ENCODE assay signal across 8 cellular contexts in the genomic region with DNA sequence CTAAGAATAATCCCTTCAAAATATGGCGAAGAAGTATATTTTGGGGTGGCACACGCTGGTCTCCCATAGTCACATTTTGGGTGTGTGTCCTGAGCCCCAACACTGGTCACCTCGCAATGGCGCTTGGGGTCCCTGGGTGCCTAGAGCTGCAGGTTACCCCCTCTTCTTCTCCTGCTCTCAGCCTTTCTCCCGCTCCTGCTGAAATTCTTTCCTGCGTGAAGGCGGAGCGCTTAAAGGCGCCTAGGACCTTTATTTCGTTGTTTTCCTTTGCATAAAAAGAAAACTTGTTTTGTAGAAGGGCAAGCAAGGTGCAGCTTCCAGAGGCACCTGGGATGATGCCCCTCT. TPM values are rescaled to one million over a fixed set of nuclear protein-coding genes. Genes with fewer than 3 reads are reported as not detected.
DNase-seq lines count a peak whose midpoint lies in the region; ATAC-seq and TF ChIP-seq lines count a peak whose summit lies in the region.

No MANE protein-coding gene starts in this region.

- peaks cover 0 to 2% (median 0%) of the 10 kb centered on the region in 7 donors for H3K9me3 Mint-ChIP-seq in CD4-positive, CD25-positive, alpha-beta regulatory T cell
- peaks cover 3% of the 10 kb centered on the region for H3K9me3 Mint-ChIP-seq in neural progenitor cell

- peak overlapping the region; percentile 90 to 98 (median 97) for H3K27ac Mint-ChIP-seq in CD4-positive, CD25-positive, alpha-beta regulatory T cell
- H3K27ac Mint-ChIP-seq in neural progenitor cell: no peak overlapping the region

- ATAC-seq in CD4-positive, CD25-positive, alpha-beta regulatory T cell (ENCODE audit: low read depth in 2 of 2): no peak
- no peak for ATAC-seq in HG02623 (IDR thresholded peaks at IDR 0.05; ENCODE audit: unreplicated experiment)
- ATAC-seq in HG03025 (IDR thresholded peaks at IDR 0.05; ENCODE audit: low FRiP score, unreplicated experiment): no peak

- peaks cover 3 to 78% (median 36%) of the 10 kb centered on the region in 4 donors for H3K4me1 Mint-ChIP-seq in CD4-positive, CD25-positive, alpha-beta regulatory T cell
- H3K4me1 Mint-ChIP-seq in neural progenitor cell: peaks cover 6% of the 10 kb centered on the region

- TF ChIP-seq CTCF in dorsolateral prefrontal cortex (IDR thresholded peaks at IDR 0.05 in 54 of 56, conservative IDR thresholded peaks at IDR 0.05 in 2 of 56; ENCODE audit: low read depth in 1 of 56, partially characterized antibody in 56 of 56): no peak
- TF ChIP-seq CTCF in neural progenitor cell (IDR thresholded peaks at IDR 0.05): no peak
- TF ChIP-seq CTCF in GM13977 (IDR thresholded peaks at IDR 0.05; ENCODE audit: extremely low read depth, insufficient read depth, missing control alignments): no peak

- DNase-seq in CD4-positive, CD25-positive, alpha-beta regulatory T cell: no peak
- DNase-seq in Karpas-422: no peak
- DNase-seq in dorsolateral prefrontal cortex: no peak
- no peak for DNase-seq in neural progenitor cell (ENCODE audit: low spot score)
- no peak for DNase-seq in GM13977 (ENCODE audit: low spot score)
- no peak for DNase-seq in pons (ENCODE audit: low spot score)

- H3K4me2 ChIP-seq in Karpas-422 (ENCODE audit: low read depth, low read length, poor library complexity, severe bottlenecking) (peak overlapping the region; percentile 86), neural progenitor cell (peak overlapping the region; percentile 79)

- peak overlapping the region; percentile 80 for H3K4me3 ChIP-seq in CD4-positive, CD25-positive, alpha-beta regulatory T cell (ENCODE audit: low read depth, low read length)
- H3K4me3 ChIP-seq in Karpas-422 (ENCODE audit: low read length) (peak overlapping the region; percentile 80), dorsolateral prefrontal cortex (peak overlapping the region; percentile 31 to 70 (median 58)), neural progenitor cell (peak overlapping the region; percentile 59)

- peak overlapping the region; percentile 94 for H3K9ac ChIP-seq in Karpas-422 (ENCODE audit: low read length)
- H3K9ac ChIP-seq in neural progenitor cell: no peak overlapping the region

- no peaks in the 10 kb centered on the region for H3K36me3 ChIP-seq in CD4-positive, CD25-positive, alpha-beta regulatory T cell (ENCODE audit: control insufficient read depth, insufficient read depth, low read length)
- no peaks in the 10 kb centered on the region for H3K36me3 ChIP-seq in Karpas-422 (ENCODE audit: insufficient read depth, low read length)
- H3K36me3 ChIP-seq in neural progenitor cell: no peaks in the 10 kb centered on the region

- H2AFZ ChIP-seq in Karpas-422 (ENCODE audit: low read length) (0 out of 2 replicates have a peak overlapping the region, but pooled peaks have one; percentile 3), neural progenitor cell (replicated peaks) (peak overlapping the region; percentile 78)

- peak overlapping the region; percentile 95 to 100 (median 100) for H3K4me3 Mint-ChIP-seq in CD4-positive, CD25-positive, alpha-beta regulatory T cell
- H3K4me3 Mint-ChIP-seq in neural progenitor cell: peak overlapping the region; percentile 88

- no peaks in the 10 kb centered on the region for H3K27me3 ChIP-seq in CD4-positive, CD25-positive, alpha-beta regulatory T cell (ENCODE audit: control insufficient read depth, insufficient read depth, low read length)
- H3K27me3 ChIP-seq in Karpas-422 (ENCODE audit: low read length) (no peaks in the 10 kb centered on the region), dorsolateral prefrontal cortex (peaks cover 0 to 33% (median 13%) of the 10 kb centered on the region in 45 donors), neural progenitor cell (peaks cover 60% of the 10 kb centered on the region)

- no peaks in the 10 kb centered on the region for H3K36me3 Mint-ChIP-seq in CD4-positive, CD25-positive, alpha-beta regulatory T cell
- no peaks in the 10 kb centered on the region for H3K36me3 Mint-ChIP-seq in neural progenitor cell

- H4K20me1 ChIP-seq in Karpas-422 (ENCODE audit: insufficient read depth, low read depth, low read length) (no peaks in the 10 kb centered on the region), neural progenitor cell (ENCODE audit: low read depth) (no peaks in the 10 kb centered on the region)

- intact Hi-C loops in dorsolateral prefrontal cortex (cut with DNase I): no loop called here

- peaks cover 58% of the 10 kb centered on the region for H3K4me1 ChIP-seq in CD4-positive, CD25-positive, alpha-beta regulatory T cell (ENCODE audit: control insufficient read depth, insufficient read depth, low read length, poor library complexity, severe bottlenecking)
- H3K4me1 ChIP-seq in Karpas-422 (ENCODE audit: low read length) (peaks cover 45% of the 10 kb centered on the region), neural progenitor cell (no peaks in the 10 kb centered on the region)

- H3K79me2 ChIP-seq in Karpas-422 (ENCODE audit: low read length): peaks cover 14% of the 10 kb centered on the region
- H3K79me2 ChIP-seq in neural progenitor cell (ENCODE audit: low read depth): no peaks in the 10 kb centered on the region

- H3K27me3 Mint-ChIP-seq in CD4-positive, CD25-positive, alpha-beta regulatory T cell: peaks cover 9% of the 10 kb centered on the region
- H3K27me3 Mint-ChIP-seq in neural progenitor cell (ENCODE audit: insufficient read depth, low read depth): peaks cover 56% of the 10 kb centered on the region

- peak overlapping the region; percentile 82 for H3K27ac ChIP-seq in CD4-positive, CD25-positive, alpha-beta regulatory T cell (ENCODE audit: insufficient read depth, low read length, poor library complexity, severe bottlenecking)
- H3K27ac ChIP-seq in Karpas-422 (ENCODE audit: low read length) (peak overlapping the region; percentile 95; the same call in 1 of the 2 replicates), dorsolateral prefrontal cortex (peak overlapping the region in 10 of 59 donors; percentile 4 to 78 (median 44)), neural progenitor cell (no peak overlapping the region)

- H3F3A ChIP-seq in neural progenitor cell (ENCODE audit: low read depth): peaks cover 10% of the 10 kb centered on the region

- no peaks in the 10 kb centered on the region for H3K9me2 ChIP-seq in Karpas-422 (replicated peaks; ENCODE audit: insufficient read depth, low read length)

- no peaks in the 10 kb centered on the region for H3K9me3 ChIP-seq in CD4-positive, CD25-positive, alpha-beta regulatory T cell (ENCODE audit: control insufficient read depth in 2 of 2, low read length in 2 of 2)
- H3K9me3 ChIP-seq in Karpas-422 (ENCODE audit: low read length) (no peaks in the 10 kb centered on the region), neural progenitor cell (ENCODE audit: low read depth) (no peaks in the 10 kb centered on the region)

- in situ Hi-C loops in GM13977 (cut with MboI; ENCODE audit: low pct_unique_long_range_greater_than_20kb, low sequenced_read_pairs, unreplicated experiment): no loop called here

RNA-seq across cellular contexts. Expression of a gene that starts 0.3 kb away (rescaled TPM):
- total RNA-seq in CD4-positive, CD25-positive, alpha-beta regulatory T cell: 187 TPM
- polyA plus RNA-seq in CD4-positive, CD25-positive, alpha-beta regulatory T cell: 10 to 100 TPM; 47.3 to 63.2 (median 52.5) TPM
- total RNA-seq in Karpas-422 (2014; rRNA removed; shearing (Covaris generic); ENCODE audit: low replicate concordance): 30.5 and 43.5 TPM in 2 replicates
- total RNA-seq in dorsolateral prefrontal cortex: 10 to 100 TPM in 117 of 120 experiments, 1 to 10 TPM in 3; 8.0 to 31.5 (median 16.2) TPM
- 5.0 and 8.8 TPM in 2 replicates for total RNA-seq in neural progenitor cell (ENCODE audit: low replicate concordance)
